ENCODE assay signal across 16 cellular contexts in the genomic region with DNA sequence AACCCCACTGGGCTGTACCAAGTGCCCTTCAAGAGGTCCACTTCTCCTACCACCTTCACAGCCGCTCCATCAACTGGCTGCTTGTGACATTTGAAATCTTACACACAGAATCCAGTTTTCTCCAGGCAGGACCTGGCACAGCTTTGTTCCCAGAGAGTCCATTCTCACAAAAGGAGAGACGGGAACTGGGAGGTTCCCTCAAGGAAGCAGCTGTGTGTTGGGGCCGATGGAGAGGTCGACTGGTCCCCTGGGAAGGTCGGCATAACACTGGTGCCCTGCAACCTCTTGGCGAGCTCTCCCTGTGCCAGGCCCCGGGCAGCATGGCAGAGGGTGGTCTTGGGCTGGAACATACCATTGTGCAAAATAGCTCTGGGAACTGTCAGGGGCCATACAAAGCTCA. TPM values are rescaled to one million over a fixed set of nuclear protein-coding genes. Genes with fewer than 3 reads are reported as not detected.
DNase-seq lines count a peak whose midpoint lies in the region; ATAC-seq and TF ChIP-seq lines count a peak whose summit lies in the region.
"Had no signal": no experiment of that assay in that cellular context is flagged by ENCODE, and none has a peak within 500 bp of the region (broad histone marks: within the 10 kb centered on the region; RNA-seq: fewer than 3 reads in every experiment).

No MANE protein-coding gene starts in this region.

- no peaks in the 10 kb centered on the region for H3F3A ChIP-seq in GM23338 (replicated peaks; ENCODE audit: low read depth)

- DNase-seq in GM23338 (ENCODE audit: low spot score) (no peak), left cardiac atrium (peak; percentile 58), nephron progenitor cell (no peak), NCI-H82 (lab: John Stamatoyannopoulos, UW) (no peak)
- no peak for DNase-seq in activated CD8-positive, alpha-beta T cell treated with anti-CD3 and anti-CD28 coated beads for 36 hours
- no peak for DNase-seq in stimulated activated naive CD8-positive, alpha-beta T cell treated with anti-CD3 and anti-CD28 coated beads, Interleukin-15, amount 100 ng/mL, for 72 hours
- DNase-seq: activated T-cell treated with anti-CD3 and anti-CD28 coated beads, Interleukin-2, amount 50 U/mL, for 72 hours; brain microvascular endothelial cell; COR-L47; NCI-H526; SIG-M5; stimulated activated CD4-positive, alpha-beta T cell treated with anti-CD3 and anti-CD28 coated beads, Interleukin-2, amount 100 ng/mL, for 48 hours; stimulated activated naive CD8-positive, alpha-beta T cell treated with anti-CD3 and anti-CD28 coated beads, Interleukin-15, Interleukin-2, amounts not matched to agents 100 U/mL and 50 U/mL, for 24 hours had no signal

- H3K27ac ChIP-seq in GM23338 (ENCODE audit: low read depth) (peak overlapping the region; percentile 63; the same call in 1 of the 2 replicates), stomach smooth muscle (ENCODE audit: low read length) (peak overlapping the region; percentile 37)
- H3K27ac ChIP-seq: brain microvascular endothelial cell, parathyroid adenoma had no signal

- no peaks in the 10 kb centered on the region for H3K9me3 ChIP-seq in stomach smooth muscle (ENCODE audit: control insufficient read depth in 2 of 2, low read length in 2 of 2)

- peaks cover 26% of the 10 kb centered on the region for H4K20me1 ChIP-seq in GM23338 (replicated peaks; ENCODE audit: insufficient read depth)

- H3K4me1 ChIP-seq in GM23338 (ENCODE audit: insufficient read depth) (no peaks in the 10 kb centered on the region; the same call in 1 of the 2 replicates), stomach smooth muscle (ENCODE audit: control insufficient read depth, insufficient read depth, low read length) (peaks cover 78% of the 10 kb centered on the region)

- no peaks in the 10 kb centered on the region for H3K27me3 ChIP-seq in GM23338 (ENCODE audit: insufficient read depth)
- no peaks in the 10 kb centered on the region for H3K27me3 ChIP-seq in stomach smooth muscle (ENCODE audit: control insufficient read depth in 1 of 2, insufficient read depth in 2 of 2, low read length in 2 of 2)
- H3K27me3 ChIP-seq: brain microvascular endothelial cell had no signal

- no peaks in the 10 kb centered on the region for H3K9me2 ChIP-seq in GM23338 (ENCODE audit: insufficient read depth)

- no peak for ATAC-seq in GM23338
- no peak for ATAC-seq in activated CD8-positive, alpha-beta T cell treated with anti-CD3 and anti-CD28 coated beads for 36 hours
- ATAC-seq in left cardiac atrium = peak in 1 of 2 donors; percentile 0
- ATAC-seq in stimulated activated naive CD8-positive, alpha-beta T cell treated with anti-CD3 and anti-CD28 coated beads, Interleukin-15, amount 100 ng/mL, for 72 hours = no peak
- ATAC-seq in HG02938 (IDR thresholded peaks at IDR 0.05; ENCODE audit: unreplicated experiment) = no peak
- ATAC-seq: activated T-cell treated with anti-CD3 and anti-CD28 coated beads, Interleukin-2, amount 50 U/mL, for 72 hours; stimulated activated naive CD8-positive, alpha-beta T cell treated with anti-CD3 and anti-CD28 coated beads, Interleukin-15, Interleukin-2, amounts not matched to agents 100 U/mL and 50 U/mL, for 24 hours had no signal

- POLR2A ChIA-PET in activated CD8-positive, alpha-beta T cell treated with anti-CD3 and anti-CD28 coated beads for 36 hours (lab: Charles Lee) = interaction anchor here (1.3 kb wide), 2 partner anchors 8 to 10 kb away, joined by 3 read pairs; no protein-coding TSS in a partner anchor

- H3K27ac Mint-ChIP-seq in GM23338 (no peak overlapping the region), nephron progenitor cell (no peak overlapping the region)
- H3K27ac Mint-ChIP-seq in activated CD8-positive, alpha-beta T cell treated with anti-CD3 and anti-CD28 coated beads for 36 hours = peak overlapping the region; percentile 38
- H3K27ac Mint-ChIP-seq in stimulated activated naive CD8-positive, alpha-beta T cell treated with anti-CD3 and anti-CD28 coated beads, Interleukin-15, amount 100 ng/mL, for 72 hours = no peak overlapping the region
- H3K27ac Mint-ChIP-seq: activated T-cell treated with anti-CD3 and anti-CD28 coated beads, Interleukin-2, amount 50 U/mL, for 72 hours had no signal

- no peak for TF ChIP-seq CTCF in GM23338 (conservative IDR thresholded peaks at IDR 0.05; ENCODE audit: low read depth in 2 of 2)
- no peak for TF ChIP-seq CTCF in activated CD8-positive, alpha-beta T cell treated with anti-CD3 and anti-CD28 coated beads for 36 hours (IDR thresholded peaks at IDR 0.05)
- TF ChIP-seq CTCF in nephron progenitor cell (IDR thresholded peaks at IDR 0.05) = no peak

- H2AFZ ChIP-seq in GM23338 = no peak overlapping the region
- H2AFZ ChIP-seq: parathyroid adenoma had no signal

- no peak overlapping the region for H3K4me3 ChIP-seq in GM23338
- H3K4me3 ChIP-seq in stomach smooth muscle (ENCODE audit: low read length in 2 of 2) = no peak overlapping the region

- H3K9me3 Mint-ChIP-seq in GM23338 (no peaks in the 10 kb centered on the region; the same call in 2 of the 3 replicates), nephron progenitor cell (no peaks in the 10 kb centered on the region)
- H3K9me3 Mint-ChIP-seq in activated CD8-positive, alpha-beta T cell treated with anti-CD3 and anti-CD28 coated beads for 36 hours = no peaks in the 10 kb centered on the region
- H3K9me3 Mint-ChIP-seq in stimulated activated naive CD8-positive, alpha-beta T cell treated with anti-CD3 and anti-CD28 coated beads, Interleukin-15, amount 100 ng/mL, for 72 hours = no peaks in the 10 kb centered on the region
- H3K9me3 Mint-ChIP-seq: activated T-cell treated with anti-CD3 and anti-CD28 coated beads, Interleukin-2, amount 50 U/mL, for 72 hours had no signal

- H3K4me2 ChIP-seq in GM23338 = no peak overlapping the region

- no peaks in the 10 kb centered on the region; the same call in 2 of the 3 replicates for H3K36me3 Mint-ChIP-seq in GM23338 (ENCODE audit: low read depth)
- H3K36me3 Mint-ChIP-seq in activated CD8-positive, alpha-beta T cell treated with anti-CD3 and anti-CD28 coated beads for 36 hours (ENCODE audit: low read depth) = no peaks in the 10 kb centered on the region
- H3K36me3 Mint-ChIP-seq in nephron progenitor cell (ENCODE audit: low read depth) = no peaks in the 10 kb centered on the region

- no peak overlapping the region for H3K9ac ChIP-seq in stomach smooth muscle (ENCODE audit: low read length in 2 of 2)
- H3K9ac ChIP-seq: parathyroid adenoma had no signal

- peaks cover 84% of the 10 kb centered on the region for H3K79me2 ChIP-seq in GM23338 (replicated peaks; ENCODE audit: insufficient read depth)

- intact Hi-C loops in activated CD8-positive, alpha-beta T cell treated with anti-CD3 and anti-CD28 coated beads for 36 hours (cut with micrococcal nuclease) = no loop called here
- intact Hi-C loops in left cardiac atrium (cut with DNase I) = no loop called here

- H3K27me3 Mint-ChIP-seq in GM23338 (ENCODE audit: insufficient read depth, low read depth, poor library complexity) (peaks cover 11% of the 10 kb centered on the region), nephron progenitor cell (ENCODE audit: low read depth, poor library complexity) (no peaks in the 10 kb centered on the region)
- no peaks in the 10 kb centered on the region for H3K27me3 Mint-ChIP-seq in activated CD8-positive, alpha-beta T cell treated with anti-CD3 and anti-CD28 coated beads for 36 hours
- no peaks in the 10 kb centered on the region for H3K27me3 Mint-ChIP-seq in stimulated activated naive CD8-positive, alpha-beta T cell treated with anti-CD3 and anti-CD28 coated beads, Interleukin-15, amount 100 ng/mL, for 72 hours

- CTCF ChIA-PET in activated CD8-positive, alpha-beta T cell treated with anti-CD3 and anti-CD28 coated beads for 36 hours (lab: Charles Lee) = interaction anchor here (1.2 kb wide), 2 partner anchors 9 to 20 kb away, joined by 7 to 8 read pairs; no protein-coding TSS in a partner anchor

- no peaks in the 10 kb centered on the region for H3K36me3 ChIP-seq in GM23338 (ENCODE audit: insufficient read depth)
- no peaks in the 10 kb centered on the region for H3K36me3 ChIP-seq in stomach smooth muscle (ENCODE audit: control insufficient read depth in 2 of 2, insufficient read depth in 2 of 2, low read length in 2 of 2)
- H3K36me3 ChIP-seq: brain microvascular endothelial cell had no signal

- peaks cover 18% of the 10 kb centered on the region for H3K4me1 Mint-ChIP-seq in GM23338
- H3K4me1 Mint-ChIP-seq in activated CD8-positive, alpha-beta T cell treated with anti-CD3 and anti-CD28 coated beads for 36 hours (ENCODE audit: low read depth) = peaks cover 86% of the 10 kb centered on the region
- H3K4me1 Mint-ChIP-seq in stimulated activated naive CD8-positive, alpha-beta T cell treated with anti-CD3 and anti-CD28 coated beads, Interleukin-15, amount 100 ng/mL, for 72 hours = peaks cover 97% of the 10 kb centered on the region
- peaks cover 63% of the 10 kb centered on the region for H3K4me1 Mint-ChIP-seq in nephron progenitor cell

- no peak overlapping the region for H3K4me3 Mint-ChIP-seq in GM23338
- H3K4me3 Mint-ChIP-seq in activated CD8-positive, alpha-beta T cell treated with anti-CD3 and anti-CD28 coated beads for 36 hours = no peak overlapping the region
- H3K4me3 Mint-ChIP-seq in stimulated activated naive CD8-positive, alpha-beta T cell treated with anti-CD3 and anti-CD28 coated beads, Interleukin-15, amount 100 ng/mL, for 72 hours = peak overlapping the region in 1 of 2 donors; percentile 63
- H3K4me3 Mint-ChIP-seq in nephron progenitor cell = no peak overlapping the region

TF ChIP-seq in GM23338, 12 proteins besides CTCF, POLR2A, EP300 and RAD21 (continues in another document):
- no peak for TF ChIP-seq EZH2phosphoT487 (IDR thresholded peaks at IDR 0.05; ENCODE audit: unreplicated experiment)
- TF ChIP-seq EZH2 (IDR thresholded peaks at IDR 0.05; ENCODE audit: low read depth, unreplicated experiment) = no peak
- no peak for TF ChIP-seq STAT1 (IDR thresholded peaks at IDR 0.05; ENCODE audit: unreplicated experiment)
- TF ChIP-seq CREB1 (CRISPR knock-in tag; IDR thresholded peaks at IDR 0.05; ENCODE audit: low read depth) = no peak

RNA-seq across cellular contexts. Expression of gene ELL, which starts 21.5 kb away (rescaled TPM):
- total RNA-seq in GM23338 (2014; rRNA removed; shearing (Covaris generic)) = 16.2 and 20.1 TPM in 2 replicates
- 9.1 and 11.3 TPM in 2 replicates for polyA plus RNA-seq in GM23338 (2016; fragmentation: Nextera tagmentation; extraction: Ambion mirVana)
- total RNA-seq in activated CD8-positive, alpha-beta T cell treated with anti-CD3 and anti-CD28 coated beads for 36 hours = 10 to 100 TPM; 20.1 to 21.9 TPM
- total RNA-seq in left cardiac atrium = 10 to 100 TPM; 10.8 to 18.7 TPM

RNA-seq across cellular contexts. Expression of gene FKBP8, which starts 43.0 kb away (rescaled TPM):
- 291 and 367 TPM in 2 replicates for total RNA-seq in GM23338 (2014; rRNA removed; shearing (Covaris generic))
- 158 and 164 TPM in 2 replicates for polyA plus RNA-seq in GM23338 (2016; fragmentation: Nextera tagmentation; extraction: Ambion mirVana)
- 100 to 1,000 TPM; 216 to 220 TPM for total RNA-seq in activated CD8-positive, alpha-beta T cell treated with anti-CD3 and anti-CD28 coated beads for 36 hours
- 100 to 1,000 TPM; 169 to 174 TPM for total RNA-seq in left cardiac atrium

RNA-seq across cellular contexts. Expression of gene KXD1, which starts 57.3 kb away (rescaled TPM):
- total RNA-seq in GM23338 (2014; rRNA removed; shearing (Covaris generic)) = 162 and 164 TPM in 2 replicates
- 108 and 111 TPM in 2 replicates for polyA plus RNA-seq in GM23338 (2016; fragmentation: Nextera tagmentation; extraction: Ambion mirVana)
- 100 to 1,000 TPM; 137 to 142 TPM for total RNA-seq in activated CD8-positive, alpha-beta T cell treated with anti-CD3 and anti-CD28 coated beads for 36 hours
- total RNA-seq in left cardiac atrium = 10 to 100 TPM; 53.0 to 53.4 TPM
